ENCODE assay signal across 2 cellular contexts in the genomic region with DNA sequence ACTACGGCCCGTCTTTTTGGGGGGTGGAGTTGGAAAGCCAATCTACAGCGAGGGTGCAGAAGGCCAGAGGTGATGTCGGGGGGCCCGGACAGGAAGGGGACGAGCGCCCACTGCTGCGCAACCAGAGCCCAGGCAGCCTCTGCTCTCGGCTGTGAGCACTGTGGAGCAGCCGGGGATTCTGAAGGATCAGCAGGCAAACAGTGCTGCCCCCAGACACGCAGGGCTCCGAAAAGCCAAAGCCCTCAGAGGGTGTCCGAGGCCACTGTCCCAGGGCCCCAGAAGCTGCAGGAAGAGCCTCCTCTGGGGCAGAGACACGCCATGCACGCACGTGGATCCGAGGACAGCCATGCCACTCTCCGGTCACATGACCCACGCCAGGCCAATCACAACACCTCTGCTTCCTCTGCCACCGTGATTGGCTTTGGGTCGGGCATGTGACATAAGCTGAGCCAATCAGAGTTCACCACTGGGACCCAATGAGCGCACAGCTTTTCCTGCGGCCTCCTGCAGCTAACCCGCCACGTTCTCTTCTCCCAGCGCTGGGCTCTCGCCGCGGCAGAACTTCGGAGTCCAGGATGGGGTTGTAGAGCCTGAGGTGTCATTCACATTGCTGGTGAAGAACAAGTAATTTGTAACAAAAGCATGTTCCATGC.
TF ChIP-seq lines count a peak whose summit lies in the region.

No MANE protein-coding gene starts in this region.

TF ChIP-seq in IMR-90, 13 proteins besides CTCF, POLR2A, EP300 and RAD21:
- TF ChIP-seq MAFK (IDR thresholded peaks at IDR 0.05; ENCODE audit: low read depth, low read length) (no peak), CEBPB (IDR thresholded peaks at IDR 0.05; ENCODE audit: low read depth, low read length) (no peak)
- TF ChIP-seq, protein P1, sequence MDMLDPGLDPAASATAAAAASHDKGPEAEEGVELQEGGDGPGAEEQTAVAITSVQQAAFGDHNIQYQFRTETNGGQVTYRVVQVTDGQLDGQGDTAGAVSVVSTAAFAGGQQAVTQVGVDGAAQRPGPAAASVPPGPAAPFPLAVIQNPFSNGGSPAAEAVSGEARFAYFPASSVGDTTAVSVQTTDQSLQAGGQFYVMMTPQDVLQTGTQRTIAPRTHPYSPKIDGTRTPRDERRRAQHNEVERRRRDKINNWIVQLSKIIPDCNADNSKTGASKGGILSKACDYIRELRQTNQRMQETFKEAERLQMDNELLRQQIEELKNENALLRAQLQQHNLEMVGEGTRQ (IDR thresholded peaks at IDR 0.05; ENCODE audit: low read depth, low read length), result peak; percentile 92

TF ChIP-seq in K562, 482 proteins besides CTCF, POLR2A, EP300 and RAD21 (continues in another document):
- TF ChIP-seq ZNF165 (CRISPR knock-in tag; IDR thresholded peaks at IDR 0.05; ENCODE audit: borderline replicate concordance), result no peak
- no peak for TF ChIP-seq TEAD4 (IDR thresholded peaks at IDR 0.05; ENCODE audit: low read length)
- TF ChIP-seq TEAD4 (CRISPR knock-in tag; IDR thresholded peaks at IDR 0.05; ENCODE audit: borderline replicate concordance), result no peak
- no peak for TF ChIP-seq SNIP1 (IDR thresholded peaks at IDR 0.05; ENCODE audit: low read depth)
- peak; percentile 78 for TF ChIP-seq MEF2D (tag; conservative IDR thresholded peaks at IDR 0.05; ENCODE audit: low read depth)
- TF ChIP-seq, protein P2, sequence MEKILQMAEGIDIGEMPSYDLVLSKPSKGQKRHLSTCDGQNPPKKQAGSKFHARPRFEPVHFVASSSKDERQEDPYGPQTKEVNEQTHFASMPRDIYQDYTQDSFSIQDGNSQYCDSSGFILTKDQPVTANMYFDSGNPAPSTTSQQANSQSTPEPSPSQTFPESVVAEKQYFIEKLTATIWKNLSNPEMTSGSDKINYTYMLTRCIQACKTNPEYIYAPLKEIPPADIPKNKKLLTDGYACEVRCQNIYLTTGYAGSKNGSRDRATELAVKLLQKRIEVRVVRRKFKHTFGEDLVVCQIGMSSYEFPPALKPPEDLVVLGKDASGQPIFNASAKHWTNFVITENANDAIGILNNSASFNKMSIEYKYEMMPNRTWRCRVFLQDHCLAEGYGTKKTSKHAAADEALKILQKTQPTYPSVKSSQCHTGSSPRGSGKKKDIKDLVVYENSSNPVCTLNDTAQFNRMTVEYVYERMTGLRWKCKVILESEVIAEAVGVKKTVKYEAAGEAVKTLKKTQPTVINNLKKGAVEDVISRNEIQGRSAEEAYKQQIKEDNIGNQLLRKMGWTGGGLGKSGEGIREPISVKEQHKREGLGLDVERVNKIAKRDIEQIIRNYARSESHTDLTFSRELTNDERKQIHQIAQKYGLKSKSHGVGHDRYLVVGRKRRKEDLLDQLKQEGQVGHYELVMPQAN (IDR thresholded peaks at IDR 0.05; ENCODE audit: borderline replicate concordance), result peak; percentile 97; the same call in 1 of the 2 replicates
- TF ChIP-seq NR3C1 (CRISPR knock-in tag; IDR thresholded peaks at IDR 0.05), result peak; percentile 93; the same call in 1 of the 2 replicates
- TF ChIP-seq MXI1 (IDR thresholded peaks at IDR 0.05; ENCODE audit: low read depth, low read length), result 0 out of 2 replicates have a peak, but pooled peaks have one; percentile 16
- TF ChIP-seq, protein P3, sequence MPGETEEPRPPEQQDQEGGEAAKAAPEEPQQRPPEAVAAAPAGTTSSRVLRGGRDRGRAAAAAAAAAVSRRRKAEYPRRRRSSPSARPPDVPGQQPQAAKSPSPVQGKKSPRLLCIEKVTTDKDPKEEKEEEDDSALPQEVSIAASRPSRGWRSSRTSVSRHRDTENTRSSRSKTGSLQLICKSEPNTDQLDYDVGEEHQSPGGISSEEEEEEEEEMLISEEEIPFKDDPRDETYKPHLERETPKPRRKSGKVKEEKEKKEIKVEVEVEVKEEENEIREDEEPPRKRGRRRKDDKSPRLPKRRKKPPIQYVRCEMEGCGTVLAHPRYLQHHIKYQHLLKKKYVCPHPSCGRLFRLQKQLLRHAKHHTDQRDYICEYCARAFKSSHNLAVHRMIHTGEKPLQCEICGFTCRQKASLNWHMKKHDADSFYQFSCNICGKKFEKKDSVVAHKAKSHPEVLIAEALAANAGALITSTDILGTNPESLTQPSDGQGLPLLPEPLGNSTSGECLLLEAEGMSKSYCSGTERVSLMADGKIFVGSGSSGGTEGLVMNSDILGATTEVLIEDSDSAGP (CRISPR knock-in tag; IDR thresholded peaks at IDR 0.05), result no peak; the same call in 1 of the 2 replicates
- peak; percentile 57; the same call in 1 of the 2 replicates for TF ChIP-seq DMBX1 (CRISPR knock-in tag; IDR thresholded peaks at IDR 0.05; ENCODE audit: borderline replicate concordance)
- TF ChIP-seq FOXK2 (conservative IDR thresholded peaks at IDR 0.05 in 1 of 2, IDR thresholded peaks at IDR 0.05 in 1 of 2; ENCODE audit: low read depth in 2 of 2), result peak in 1 of 2 experiments; percentile 81; a peak in 2 of 4 replicates
- 0 out of 2 replicates have a peak, but pooled peaks have one; percentile 63 for TF ChIP-seq ZNF644 (tag; IDR thresholded peaks at IDR 0.05; ENCODE audit: low read depth)
- 0 out of 2 replicates have a peak, but pooled peaks have one; percentile 55 for TF ChIP-seq SUPT5H (IDR thresholded peaks at IDR 0.05)
- TF ChIP-seq RB1 (IDR thresholded peaks at IDR 0.05; ENCODE audit: low read depth), result peak; percentile 22; the same call in 1 of the 2 replicates
- TF ChIP-seq BRF1 (IDR thresholded peaks at IDR 0.05; ENCODE audit: borderline replicate concordance, extremely low read depth, insufficient read length), result no peak
- TF ChIP-seq, protein P4, sequence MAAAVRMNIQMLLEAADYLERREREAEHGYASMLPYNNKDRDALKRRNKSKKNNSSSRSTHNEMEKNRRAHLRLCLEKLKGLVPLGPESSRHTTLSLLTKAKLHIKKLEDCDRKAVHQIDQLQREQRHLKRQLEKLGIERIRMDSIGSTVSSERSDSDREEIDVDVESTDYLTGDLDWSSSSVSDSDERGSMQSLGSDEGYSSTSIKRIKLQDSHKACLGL (CRISPR knock-in tag; IDR thresholded peaks at IDR 0.05; ENCODE audit: borderline replicate concordance, poor library complexity, severe bottlenecking), result peak; percentile 86
- TF ChIP-seq, protein P5, sequence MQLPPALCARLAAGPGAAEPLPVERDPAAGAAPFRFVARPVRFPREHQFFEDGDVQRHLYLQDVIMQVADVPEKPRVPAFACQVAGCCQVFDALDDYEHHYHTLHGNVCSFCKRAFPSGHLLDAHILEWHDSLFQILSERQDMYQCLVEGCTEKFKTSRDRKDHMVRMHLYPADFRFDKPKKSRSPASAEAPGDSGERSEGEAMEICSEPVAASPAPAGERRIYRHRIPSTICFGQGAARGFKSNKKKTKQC (CRISPR knock-in tag; IDR thresholded peaks at IDR 0.05), result peak; percentile 96
- peak; percentile 13 for TF ChIP-seq ZFP36 (IDR thresholded peaks at IDR 0.05; ENCODE audit: low read depth, low read length, partially characterized antibody)
- peak; percentile 77 for TF ChIP-seq ZNF263 (CRISPR knock-in tag; IDR thresholded peaks at IDR 0.05; ENCODE audit: borderline replicate concordance)
- TF ChIP-seq, protein P6, sequence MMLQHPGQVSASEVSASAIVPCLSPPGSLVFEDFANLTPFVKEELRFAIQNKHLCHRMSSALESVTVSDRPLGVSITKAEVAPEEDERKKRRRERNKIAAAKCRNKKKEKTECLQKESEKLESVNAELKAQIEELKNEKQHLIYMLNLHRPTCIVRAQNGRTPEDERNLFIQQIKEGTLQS (IDR thresholded peaks at IDR 0.05), result peak; percentile 59
- TF ChIP-seq, protein P6 (CRISPR knock-in tag; conservative IDR thresholded peaks at IDR 0.05), result peak; percentile 79
- TF ChIP-seq, protein P7, sequence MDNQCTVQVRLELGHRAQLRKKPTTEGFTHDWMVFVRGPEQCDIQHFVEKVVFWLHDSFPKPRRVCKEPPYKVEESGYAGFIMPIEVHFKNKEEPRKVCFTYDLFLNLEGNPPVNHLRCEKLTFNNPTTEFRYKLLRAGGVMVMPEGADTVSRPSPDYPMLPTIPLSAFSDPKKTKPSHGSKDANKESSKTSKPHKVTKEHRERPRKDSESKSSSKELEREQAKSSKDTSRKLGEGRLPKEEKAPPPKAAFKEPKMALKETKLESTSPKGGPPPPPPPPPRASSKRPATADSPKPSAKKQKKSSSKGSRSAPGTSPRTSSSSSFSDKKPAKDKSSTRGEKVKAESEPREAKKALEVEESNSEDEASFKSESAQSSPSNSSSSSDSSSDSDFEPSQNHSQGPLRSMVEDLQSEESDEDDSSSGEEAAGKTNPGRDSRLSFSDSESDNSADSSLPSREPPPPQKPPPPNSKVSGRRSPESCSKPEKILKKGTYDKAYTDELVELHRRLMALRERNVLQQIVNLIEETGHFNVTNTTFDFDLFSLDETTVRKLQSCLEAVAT (IDR thresholded peaks at IDR 0.05), result peak in 1 of 2 experiments; percentile 75; a peak in 1 of 4 replicates
- 0 out of 2 replicates have a peak, but pooled peaks have one; percentile 66 for TF ChIP-seq ZNF124 (CRISPR knock-in tag; IDR thresholded peaks at IDR 0.05)
- TF ChIP-seq, protein P8, sequence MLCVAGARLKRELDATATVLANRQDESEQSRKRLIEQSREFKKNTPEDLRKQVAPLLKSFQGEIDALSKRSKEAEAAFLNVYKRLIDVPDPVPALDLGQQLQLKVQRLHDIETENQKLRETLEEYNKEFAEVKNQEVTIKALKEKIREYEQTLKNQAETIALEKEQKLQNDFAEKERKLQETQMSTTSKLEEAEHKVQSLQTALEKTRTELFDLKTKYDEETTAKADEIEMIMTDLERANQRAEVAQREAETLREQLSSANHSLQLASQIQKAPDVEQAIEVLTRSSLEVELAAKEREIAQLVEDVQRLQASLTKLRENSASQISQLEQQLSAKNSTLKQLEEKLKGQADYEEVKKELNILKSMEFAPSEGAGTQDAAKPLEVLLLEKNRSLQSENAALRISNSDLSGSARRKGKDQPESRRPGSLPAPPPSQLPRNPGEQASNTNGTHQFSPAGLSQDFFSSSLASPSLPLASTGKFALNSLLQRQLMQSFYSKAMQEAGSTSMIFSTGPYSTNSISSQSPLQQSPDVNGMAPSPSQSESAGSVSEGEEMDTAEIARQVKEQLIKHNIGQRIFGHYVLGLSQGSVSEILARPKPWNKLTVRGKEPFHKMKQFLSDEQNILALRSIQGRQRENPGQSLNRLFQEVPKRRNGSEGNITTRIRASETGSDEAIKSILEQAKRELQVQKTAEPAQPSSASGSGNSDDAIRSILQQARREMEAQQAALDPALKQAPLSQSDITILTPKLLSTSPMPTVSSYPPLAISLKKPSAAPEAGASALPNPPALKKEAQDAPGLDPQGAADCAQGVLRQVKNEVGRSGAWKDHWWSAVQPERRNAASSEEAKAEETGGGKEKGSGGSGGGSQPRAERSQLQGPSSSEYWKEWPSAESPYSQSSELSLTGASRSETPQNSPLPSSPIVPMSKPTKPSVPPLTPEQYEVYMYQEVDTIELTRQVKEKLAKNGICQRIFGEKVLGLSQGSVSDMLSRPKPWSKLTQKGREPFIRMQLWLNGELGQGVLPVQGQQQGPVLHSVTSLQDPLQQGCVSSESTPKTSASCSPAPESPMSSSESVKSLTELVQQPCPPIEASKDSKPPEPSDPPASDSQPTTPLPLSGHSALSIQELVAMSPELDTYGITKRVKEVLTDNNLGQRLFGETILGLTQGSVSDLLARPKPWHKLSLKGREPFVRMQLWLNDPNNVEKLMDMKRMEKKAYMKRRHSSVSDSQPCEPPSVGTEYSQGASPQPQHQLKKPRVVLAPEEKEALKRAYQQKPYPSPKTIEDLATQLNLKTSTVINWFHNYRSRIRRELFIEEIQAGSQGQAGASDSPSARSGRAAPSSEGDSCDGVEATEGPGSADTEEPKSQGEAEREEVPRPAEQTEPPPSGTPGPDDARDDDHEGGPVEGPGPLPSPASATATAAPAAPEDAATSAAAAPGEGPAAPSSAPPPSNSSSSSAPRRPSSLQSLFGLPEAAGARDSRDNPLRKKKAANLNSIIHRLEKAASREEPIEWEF (CRISPR knock-in tag; IDR thresholded peaks at IDR 0.05), result peak; percentile 75; the same call in 1 of the 2 replicates
- peak; percentile 20 for TF ChIP-seq HMGN3 (IDR thresholded peaks at IDR 0.05; ENCODE audit: borderline replicate concordance, extremely low read depth, insufficient read length, low read depth, low read length)
- 0 out of 2 replicates have a peak, but pooled peaks have one; percentile 16 for TF ChIP-seq KLF13 (tag; IDR thresholded peaks at IDR 0.05; ENCODE audit: borderline replicate concordance, low read depth)
- no peak for TF ChIP-seq PCBP1 (IDR thresholded peaks at IDR 0.05; ENCODE audit: low read depth, low read length, poor library complexity, severe bottlenecking)
- peak in 1 of 2 experiments; percentile 94; a peak in 2 of 3 replicates for TF ChIP-seq CBX3 (IDR thresholded peaks at IDR 0.05; ENCODE audit: borderline replicate concordance in 1 of 2, low read length in 2 of 2)
- no peak for TF ChIP-seq NR1H2 (CRISPR knock-in tag; IDR thresholded peaks at IDR 0.05)
- TF ChIP-seq, protein P9, sequence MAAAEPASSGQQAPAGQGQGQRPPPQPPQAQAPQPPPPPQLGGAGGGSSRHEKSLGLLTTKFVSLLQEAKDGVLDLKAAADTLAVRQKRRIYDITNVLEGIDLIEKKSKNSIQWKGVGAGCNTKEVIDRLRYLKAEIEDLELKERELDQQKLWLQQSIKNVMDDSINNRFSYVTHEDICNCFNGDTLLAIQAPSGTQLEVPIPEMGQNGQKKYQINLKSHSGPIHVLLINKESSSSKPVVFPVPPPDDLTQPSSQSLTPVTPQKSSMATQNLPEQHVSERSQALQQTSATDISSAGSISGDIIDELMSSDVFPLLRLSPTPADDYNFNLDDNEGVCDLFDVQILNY (CRISPR knock-in tag; IDR thresholded peaks at IDR 0.05), result peak; percentile 96
- TF ChIP-seq ZNF282 (CRISPR knock-in tag; IDR thresholded peaks at IDR 0.05), result peak; percentile 97; the same call in 1 of the 2 replicates
- no peak for TF ChIP-seq BRD9 (IDR thresholded peaks at IDR 0.05; ENCODE audit: low read depth, partially characterized antibody)
- no peak for TF ChIP-seq ZNF830 (CRISPR knock-in tag; IDR thresholded peaks at IDR 0.05)
- TF ChIP-seq, protein P10, sequence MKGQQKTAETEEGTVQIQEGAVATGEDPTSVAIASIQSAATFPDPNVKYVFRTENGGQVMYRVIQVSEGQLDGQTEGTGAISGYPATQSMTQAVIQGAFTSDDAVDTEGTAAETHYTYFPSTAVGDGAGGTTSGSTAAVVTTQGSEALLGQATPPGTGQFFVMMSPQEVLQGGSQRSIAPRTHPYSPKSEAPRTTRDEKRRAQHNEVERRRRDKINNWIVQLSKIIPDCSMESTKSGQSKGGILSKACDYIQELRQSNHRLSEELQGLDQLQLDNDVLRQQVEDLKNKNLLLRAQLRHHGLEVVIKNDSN (CRISPR knock-in tag; IDR thresholded peaks at IDR 0.05), result peak; percentile 100
- TF ChIP-seq, protein P11, sequence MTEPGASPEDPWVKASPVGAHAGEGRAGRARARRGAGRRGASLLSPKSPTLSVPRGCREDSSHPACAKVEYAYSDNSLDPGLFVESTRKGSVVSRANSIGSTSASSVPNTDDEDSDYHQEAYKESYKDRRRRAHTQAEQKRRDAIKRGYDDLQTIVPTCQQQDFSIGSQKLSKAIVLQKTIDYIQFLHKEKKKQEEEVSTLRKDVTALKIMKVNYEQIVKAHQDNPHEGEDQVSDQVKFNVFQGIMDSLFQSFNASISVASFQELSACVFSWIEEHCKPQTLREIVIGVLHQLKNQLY (CRISPR knock-in tag; conservative IDR thresholded peaks at IDR 0.05), result 0 out of 4 replicates have a peak, but pooled peaks of 1 of the 2 experiments have one; percentile 56
- peak; percentile 87 for TF ChIP-seq ZNF431 (CRISPR knock-in tag; IDR thresholded peaks at IDR 0.05)
- TF ChIP-seq CHD2 (IDR thresholded peaks at IDR 0.05; ENCODE audit: low read depth, low read length), result peak; percentile 68
- peak; percentile 71; the same call in 1 of the 2 replicates for TF ChIP-seq ZNF76 (CRISPR knock-in tag; IDR thresholded peaks at IDR 0.05; ENCODE audit: borderline replicate concordance)
- TF ChIP-seq LARP7 (IDR thresholded peaks at IDR 0.05), result no peak
